22 cellular contexts compared by ENCODE assay signal in genomic region chr2:217873371-217873770, GRCh38.
A peak's percentile ranks its signal among the peaks of the same experiment; 100 is the strongest.
DNase-seq lines count a peak whose midpoint lies in the region; ATAC-seq, FAIRE-seq and TF ChIP-seq lines count a peak whose summit lies in the region.
"Had no signal": no experiment of that assay in that cellular context is flagged by ENCODE, and none has a peak within 500 bp of the region (broad histone marks: within the 10 kb centered on the region; RNA-seq: fewer than 3 reads in every experiment).

No MANE protein-coding gene starts in this region.

- TF ChIP-seq RAD21 in HepG2 (CRISPR knock-in tag; IDR thresholded peaks at IDR 0.05), result no peak

- H3K27ac ChIP-seq in HepG2 (ENCODE audit: extremely low read length, insufficient read depth, low read length) (no peak overlapping the region), right lobe of liver (no peak overlapping the region), esophagus muscularis mucosa (replicated peaks in 1 of 4) (peak overlapping the region; percentile 35 to 79 (median 72)), rectal smooth muscle tissue (ENCODE audit: low read depth, low read length) (peak overlapping the region; percentile 2)
- H3K27ac ChIP-seq: GM23248, SK-N-MC had no signal

- no peak for FAIRE-seq in HepG2 (lab: Jason Lieb, UNC)
- FAIRE-seq: GM12891 had no signal

- TF ChIP-seq POLR2A in HepG2 (IDR thresholded peaks at IDR 0.05; ENCODE audit: insufficient read depth in 1 of 2, low read depth in 2 of 2, low read length in 2 of 2), result no peak
- TF ChIP-seq POLR2A in right lobe of liver (IDR thresholded peaks at IDR 0.05), result no peak
- no peak for TF ChIP-seq POLR2A in esophagus muscularis mucosa (IDR thresholded peaks at IDR 0.05; ENCODE audit: low read depth)

- no peak for ATAC-seq in HepG2
- no peak for ATAC-seq in right lobe of liver
- ATAC-seq: CD8-positive, alpha-beta T cell had no signal

- BruUV-seq in HepG2 (replicated peaks; lab: Mats Ljungman, UMichigan), result no TSS peak

- intact Hi-C loops in HepG2 (cut with micrococcal nuclease; ENCODE audit: unreplicated experiment), result no loop called here
- intact Hi-C loops in right lobe of liver (cut with DNase I), result loop anchor here in 1 of 2 donors (10.0 kb wide), 1 partner anchor 69 kb away; no protein-coding TSS in a partner anchor
- intact Hi-C loops in esophagus muscularis mucosa (cut with DNase I), result no loop called here

- CTCF ChIA-PET in HepG2 (lab: Yijun Ruan, JAX; ENCODE audit: low intra/inter-chr PET ratio, low total read pairs), result no interaction called here

- H3K9ac ChIP-seq in HepG2 (ENCODE audit: insufficient read depth, low read depth, low read length) (no peak overlapping the region), rectal smooth muscle tissue (ENCODE audit: low read length) (no peak overlapping the region)
- H3K9ac ChIP-seq: GM23248 had no signal

- H3K9me3 ChIP-seq in HepG2 (ENCODE audit: low read length) (no peaks in the 10 kb centered on the region), right lobe of liver (no peaks in the 10 kb centered on the region), esophagus muscularis mucosa (no peaks in the 10 kb centered on the region)

- H3K9me3 Mint-ChIP-seq in T-helper 2 cell treated with Interferon-gamma antibody and Interleukin-4, amounts not matched to agents 5 μg/mL and 100 μg/mL, for 36 hours, result no peaks in the 10 kb centered on the region
- H3K9me3 Mint-ChIP-seq: CD8-positive, alpha-beta T cell had no signal

- H3K27ac Mint-ChIP-seq in T-helper 2 cell treated with Interferon-gamma antibody and Interleukin-4, amounts not matched to agents 5 μg/mL and 100 μg/mL, for 36 hours, result no peak overlapping the region
- H3K27ac Mint-ChIP-seq: CD8-positive, alpha-beta T cell had no signal

- no peaks in the 10 kb centered on the region for H3K27me3 ChIP-seq in HepG2 (ENCODE audit: control insufficient read depth in 1 of 2, insufficient read depth in 2 of 2, low read length in 2 of 2)
- no peaks in the 10 kb centered on the region for H3K27me3 ChIP-seq in right lobe of liver
- H3K27me3 ChIP-seq in esophagus muscularis mucosa, result no peaks in the 10 kb centered on the region
- H3K27me3 ChIP-seq in rectal smooth muscle tissue (ENCODE audit: control insufficient read depth, insufficient read depth, low read length), result no peaks in the 10 kb centered on the region

- H3K36me3 ChIP-seq in HepG2 (replicated peaks in 1 of 2; ENCODE audit: control insufficient read depth in 1 of 2, insufficient read depth in 2 of 2, low read length in 2 of 2) (peaks cover 20 to 21% of the 10 kb centered on the region in 2 experiments), right lobe of liver (peaks cover 0 to 77% (median 32%) of the 10 kb centered on the region in 4 donors), esophagus muscularis mucosa (peaks cover 72 to 100% (median 99%) of the 10 kb centered on the region in 4 donors), rectal smooth muscle tissue (ENCODE audit: control insufficient read depth, insufficient read depth, low read length) (peaks cover 24% of the 10 kb centered on the region)

- TF ChIP-seq CTCF in HepG2 (CRISPR knock-in tag; IDR thresholded peaks at IDR 0.05), result no peak; the same call in 1 of the 2 replicates
- no peak for TF ChIP-seq CTCF in right lobe of liver (IDR thresholded peaks at IDR 0.05)
- TF ChIP-seq CTCF in esophagus muscularis mucosa (IDR thresholded peaks at IDR 0.05), result no peak
- TF ChIP-seq CTCF in foreskin fibroblast (IDR thresholded peaks at IDR 0.05; ENCODE audit: low read depth, low read length), result no peak

- no peaks in the 10 kb centered on the region for H3K27me3 Mint-ChIP-seq in T-helper 2 cell treated with Interferon-gamma antibody and Interleukin-4, amounts not matched to agents 5 μg/mL and 100 μg/mL, for 36 hours (ENCODE audit: low read depth)

- no peaks in the 10 kb centered on the region for H3K36me3 Mint-ChIP-seq in T-helper 2 cell treated with Interferon-gamma antibody and Interleukin-4, amounts not matched to agents 5 μg/mL and 100 μg/mL, for 36 hours (ENCODE audit: low read depth)
- H3K36me3 Mint-ChIP-seq: CD8-positive, alpha-beta T cell had no signal

- in situ Hi-C loops in HepG2 (cut with HindIII; ENCODE audit: extremely low pct_ligation_motif_present, low pct_unique_long_range_greater_than_20kb), result no loop called here

- H4K20me1 ChIP-seq in HepG2 (ENCODE audit: insufficient read depth, low read length), result peaks cover 39% of the 10 kb centered on the region; the same call in 1 of the 2 replicates

- no peak overlapping the region for H3K4me2 ChIP-seq in HepG2 (ENCODE audit: low read depth, low read length)

- H3K4me1 ChIP-seq in HepG2 (ENCODE audit: insufficient read depth, low read length), result peaks cover 11% of the 10 kb centered on the region; the same call in 1 of the 2 replicates
- no peaks in the 10 kb centered on the region for H3K4me1 ChIP-seq in right lobe of liver
- peaks cover 30 to 99% (median 92%) of the 10 kb centered on the region in 4 donors for H3K4me1 ChIP-seq in esophagus muscularis mucosa
- H3K4me1 ChIP-seq in rectal smooth muscle tissue (ENCODE audit: control insufficient read depth, insufficient read depth, low read length), result peaks cover 34% of the 10 kb centered on the region

- POLR2A ChIA-PET in HepG2 (lab: Yijun Ruan, JAX), result no interaction called here

- H3K79me2 ChIP-seq in HepG2 (ENCODE audit: insufficient read depth, low read length), result no peaks in the 10 kb centered on the region

- no peak overlapping the region for H2AFZ ChIP-seq in HepG2 (ENCODE audit: low read length)
- H2AFZ ChIP-seq: GM23248 had no signal

- no peak overlapping the region for H3K4me3 Mint-ChIP-seq in T-helper 2 cell treated with Interferon-gamma antibody and Interleukin-4, amounts not matched to agents 5 μg/mL and 100 μg/mL, for 36 hours
- H3K4me3 Mint-ChIP-seq: CD8-positive, alpha-beta T cell had no signal

- DNase-seq in HepG2 (ENCODE audit: low spot score), result no peak
- DNase-seq in right lobe of liver, result no peak
- no peak for DNase-seq in esophagus muscularis mucosa (ENCODE audit: extremely low spot score)
- no peak for DNase-seq in foreskin fibroblast
- DNase-seq in AML-193 (lab: John Stamatoyannopoulos, UW), result no peak
- DNase-seq in T-helper 2 cell treated with Interferon-gamma antibody and Interleukin-4, amounts not matched to agents 5 μg/mL and 100 μg/mL, for 36 hours (ENCODE audit: low spot score), result no peak
- DNase-seq: 8988T; C1 segment of cervical spinal cord; CD8-positive, alpha-beta T cell; DND-41; GM23248; KBM-7; MM.1S; NCI-H1048; NCI-H1417 treated with DMSO at 0.1 percent for 48 hours; NCI-H187; NCI-H446; NCI-H526 treated with DMSO at 0.1 percent for 48 hours; SHP77 had no signal

- WGBS in HepG2 (ENCODE audit: low lambda C conversion rate), result 91% methylated on average over 8 of the region's 8 CpGs
- 90% methylated on average over 2 of the region's 8 CpGs for WGBS in right lobe of liver (ENCODE audit: insufficient coverage, low coverage, low lambda C conversion rate, missing lambda C conversion rate)
- WGBS in esophagus muscularis mucosa, result 81% methylated on average over 8 of the region's 8 CpGs

- no peak for TF ChIP-seq EP300 in HepG2 (IDR thresholded peaks at IDR 0.05; ENCODE audit: low read depth in 2 of 2, low read length in 2 of 2)
- no peak for TF ChIP-seq EP300 in HepG2 (CRISPR knock-in tag; IDR thresholded peaks at IDR 0.05; ENCODE audit: borderline replicate concordance)
- TF ChIP-seq EP300 in esophagus muscularis mucosa (IDR thresholded peaks at IDR 0.05), result no peak

- H3K4me3 ChIP-seq in HepG2 (replicated peaks in 1 of 3; ENCODE audit: insufficient read depth in 1 of 3, low read depth in 2 of 3, low read length in 3 of 3), result no peak overlapping the region
- no peak overlapping the region for H3K4me3 ChIP-seq in right lobe of liver
- H3K4me3 ChIP-seq in esophagus muscularis mucosa, result no peak overlapping the region
- no peak overlapping the region for H3K4me3 ChIP-seq in rectal smooth muscle tissue (ENCODE audit: low read length)
- H3K4me3 ChIP-seq in foreskin fibroblast (ENCODE audit: low read depth in 1 of 2, low read length in 2 of 2), result no peak overlapping the region
- H3K4me3 ChIP-seq: GM23248, SK-N-MC had no signal

- no peaks in the 10 kb centered on the region for H3K4me1 Mint-ChIP-seq in T-helper 2 cell treated with Interferon-gamma antibody and Interleukin-4, amounts not matched to agents 5 μg/mL and 100 μg/mL, for 36 hours (ENCODE audit: low read depth)

TF ChIP-seq in HepG2, 621 proteins besides CTCF, POLR2A, EP300 and RAD21:
- TF ChIP-seq MXI1 (IDR thresholded peaks at IDR 0.05; ENCODE audit: borderline replicate concordance, low read depth, low read length) (no peak), POLR2G (IDR thresholded peaks at IDR 0.05; ENCODE audit: low read depth, low read length) (0 out of 2 replicates have a peak, but pooled peaks have one; percentile 24), ZNF687 (CRISPR knock-in tag; IDR thresholded peaks at IDR 0.05) (peak; percentile 19; the same call in 1 of the 2 replicates)

Comparison
In these comparisons a context has a peak if more than half of its experiments do, and no peak if none do; other contexts are left out.
1. H3K27ac ChIP-seq: peak in esophagus muscularis mucosa (4 of 4) and rectal smooth muscle tissue (single experiment); none in HepG2 (single experiment) and right lobe of liver (0 of 3).